Comparison of ENCODE assay signal across 3 cellular contexts in the genomic region with DNA sequence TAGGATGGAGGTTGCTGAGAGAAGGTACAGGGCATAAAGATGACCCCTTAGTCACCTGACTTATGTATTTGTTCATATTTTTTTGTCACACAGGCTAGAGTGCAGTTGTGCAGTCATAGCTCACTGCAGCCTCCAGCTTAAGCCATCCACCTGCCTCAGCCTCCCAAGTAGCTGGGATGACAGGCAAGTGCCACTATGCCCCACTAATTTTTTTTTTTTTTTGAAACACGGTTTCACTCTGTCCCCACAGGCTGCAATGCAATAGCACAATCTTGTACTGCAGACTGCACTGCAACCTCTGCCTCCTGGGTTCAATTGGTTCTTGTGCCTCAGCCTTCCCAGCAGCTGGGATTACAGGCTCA.
TF ChIP-seq lines count a peak whose summit lies in the region.

No MANE protein-coding gene starts in this region.

TF ChIP-seq in IMR-90, 13 proteins besides CTCF, POLR2A, EP300 and RAD21:
- TF ChIP-seq NFE2L2 (IDR thresholded peaks at IDR 0.05; ENCODE audit: low read depth, low read length) (no peak), MAZ (IDR thresholded peaks at IDR 0.05; ENCODE audit: borderline replicate concordance, low read depth, low read length) (no peak), BHLHE40 (IDR thresholded peaks at IDR 0.05; ENCODE audit: low read depth, low read length) (no peak), RFX5 (IDR thresholded peaks at IDR 0.05; ENCODE audit: low read depth, low read length) (no peak), MXI1 (IDR thresholded peaks at IDR 0.05; ENCODE audit: borderline replicate concordance, low read depth, low read length) (no peak), FOS (IDR thresholded peaks at IDR 0.05; ENCODE audit: low read depth, low read length) (no peak), SMC3 (IDR thresholded peaks at IDR 0.05; ENCODE audit: low read depth, low read length) (no peak), MAFK (IDR thresholded peaks at IDR 0.05; ENCODE audit: low read depth, low read length) (no peak), RCOR1 (IDR thresholded peaks at IDR 0.05; ENCODE audit: insufficient replicate concordance, low read length) (no peak), CEBPB (IDR thresholded peaks at IDR 0.05; ENCODE audit: low read depth, low read length) (no peak), CHD1 (IDR thresholded peaks at IDR 0.05; ENCODE audit: low read depth, low read length) (no peak)
- TF ChIP-seq, protein P1, sequence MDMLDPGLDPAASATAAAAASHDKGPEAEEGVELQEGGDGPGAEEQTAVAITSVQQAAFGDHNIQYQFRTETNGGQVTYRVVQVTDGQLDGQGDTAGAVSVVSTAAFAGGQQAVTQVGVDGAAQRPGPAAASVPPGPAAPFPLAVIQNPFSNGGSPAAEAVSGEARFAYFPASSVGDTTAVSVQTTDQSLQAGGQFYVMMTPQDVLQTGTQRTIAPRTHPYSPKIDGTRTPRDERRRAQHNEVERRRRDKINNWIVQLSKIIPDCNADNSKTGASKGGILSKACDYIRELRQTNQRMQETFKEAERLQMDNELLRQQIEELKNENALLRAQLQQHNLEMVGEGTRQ (IDR thresholded peaks at IDR 0.05; ENCODE audit: low read depth, low read length) = no peak
- TF ChIP-seq, protein P2, sequence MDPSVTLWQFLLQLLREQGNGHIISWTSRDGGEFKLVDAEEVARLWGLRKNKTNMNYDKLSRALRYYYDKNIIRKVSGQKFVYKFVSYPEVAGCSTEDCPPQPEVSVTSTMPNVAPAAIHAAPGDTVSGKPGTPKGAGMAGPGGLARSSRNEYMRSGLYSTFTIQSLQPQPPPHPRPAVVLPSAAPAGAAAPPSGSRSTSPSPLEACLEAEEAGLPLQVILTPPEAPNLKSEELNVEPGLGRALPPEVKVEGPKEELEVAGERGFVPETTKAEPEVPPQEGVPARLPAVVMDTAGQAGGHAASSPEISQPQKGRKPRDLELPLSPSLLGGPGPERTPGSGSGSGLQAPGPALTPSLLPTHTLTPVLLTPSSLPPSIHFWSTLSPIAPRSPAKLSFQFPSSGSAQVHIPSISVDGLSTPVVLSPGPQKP (IDR thresholded peaks at IDR 0.05; ENCODE audit: borderline replicate concordance, low read depth, low read length) = no peak

TF ChIP-seq in GM12878, 131 proteins besides CTCF, POLR2A, EP300 and RAD21 (continues in another document):
- TF ChIP-seq ATF7 (IDR thresholded peaks at IDR 0.05; ENCODE audit: low read depth) (no peak), ZNF24 (IDR thresholded peaks at IDR 0.05) (no peak), CREM (IDR thresholded peaks at IDR 0.05; ENCODE audit: low read depth) (no peak), TBL1XR1 (IDR thresholded peaks at IDR 0.05; ENCODE audit: low read depth, low read length) (no peak), IKZF2 (IDR thresholded peaks at IDR 0.05) (no peak), SREBF1 (IDR thresholded peaks at IDR 0.05; ENCODE audit: low read length) (no peak), RELA (IDR thresholded peaks at IDR 0.05; ENCODE audit: borderline replicate concordance, partially characterized antibody) (no peak), ZSCAN29 (IDR thresholded peaks at IDR 0.05) (no peak), RBBP5 (conservative IDR thresholded peaks at IDR 0.05) (no peak), POLR2AphosphoS5 (IDR thresholded peaks at IDR 0.05; ENCODE audit: low read length) (no peak), SIN3A (IDR thresholded peaks at IDR 0.05; ENCODE audit: low read depth, low read length) (no peak)
- TF ChIP-seq, protein P3, sequence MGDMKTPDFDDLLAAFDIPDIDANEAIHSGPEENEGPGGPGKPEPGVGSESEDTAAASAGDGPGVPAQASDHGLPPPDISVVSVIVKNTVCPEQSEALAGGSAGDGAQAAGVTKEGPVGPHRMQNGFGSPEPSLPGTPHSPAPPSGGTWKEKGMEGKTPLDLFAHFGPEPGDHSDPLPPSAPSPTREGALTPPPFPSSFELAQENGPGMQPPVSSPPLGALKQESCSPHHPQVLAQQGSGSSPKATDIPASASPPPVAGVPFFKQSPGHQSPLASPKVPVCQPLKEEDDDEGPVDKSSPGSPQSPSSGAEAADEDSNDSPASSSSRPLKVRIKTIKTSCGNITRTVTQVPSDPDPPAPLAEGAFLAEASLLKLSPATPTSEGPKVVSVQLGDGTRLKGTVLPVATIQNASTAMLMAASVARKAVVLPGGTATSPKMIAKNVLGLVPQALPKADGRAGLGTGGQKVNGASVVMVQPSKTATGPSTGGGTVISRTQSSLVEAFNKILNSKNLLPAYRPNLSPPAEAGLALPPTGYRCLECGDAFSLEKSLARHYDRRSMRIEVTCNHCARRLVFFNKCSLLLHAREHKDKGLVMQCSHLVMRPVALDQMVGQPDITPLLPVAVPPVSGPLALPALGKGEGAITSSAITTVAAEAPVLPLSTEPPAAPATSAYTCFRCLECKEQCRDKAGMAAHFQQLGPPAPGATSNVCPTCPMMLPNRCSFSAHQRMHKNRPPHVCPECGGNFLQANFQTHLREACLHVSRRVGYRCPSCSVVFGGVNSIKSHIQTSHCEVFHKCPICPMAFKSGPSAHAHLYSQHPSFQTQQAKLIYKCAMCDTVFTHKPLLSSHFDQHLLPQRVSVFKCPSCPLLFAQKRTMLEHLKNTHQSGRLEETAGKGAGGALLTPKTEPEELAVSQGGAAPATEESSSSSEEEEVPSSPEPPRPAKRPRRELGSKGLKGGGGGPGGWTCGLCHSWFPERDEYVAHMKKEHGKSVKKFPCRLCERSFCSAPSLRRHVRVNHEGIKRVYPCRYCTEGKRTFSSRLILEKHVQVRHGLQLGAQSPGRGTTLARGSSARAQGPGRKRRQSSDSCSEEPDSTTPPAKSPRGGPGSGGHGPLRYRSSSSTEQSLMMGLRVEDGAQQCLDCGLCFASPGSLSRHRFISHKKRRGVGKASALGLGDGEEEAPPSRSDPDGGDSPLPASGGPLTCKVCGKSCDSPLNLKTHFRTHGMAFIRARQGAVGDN (IDR thresholded peaks at IDR 0.05) = no peak
- TF ChIP-seq, protein P4, sequence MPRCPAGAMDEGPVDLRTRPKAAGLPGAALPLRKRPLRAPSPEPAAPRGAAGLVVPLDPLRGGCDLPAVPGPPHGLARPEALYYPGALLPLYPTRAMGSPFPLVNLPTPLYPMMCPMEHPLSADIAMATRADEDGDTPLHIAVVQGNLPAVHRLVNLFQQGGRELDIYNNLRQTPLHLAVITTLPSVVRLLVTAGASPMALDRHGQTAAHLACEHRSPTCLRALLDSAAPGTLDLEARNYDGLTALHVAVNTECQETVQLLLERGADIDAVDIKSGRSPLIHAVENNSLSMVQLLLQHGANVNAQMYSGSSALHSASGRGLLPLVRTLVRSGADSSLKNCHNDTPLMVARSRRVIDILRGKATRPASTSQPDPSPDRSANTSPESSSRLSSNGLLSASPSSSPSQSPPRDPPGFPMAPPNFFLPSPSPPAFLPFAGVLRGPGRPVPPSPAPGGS (IDR thresholded peaks at IDR 0.05; ENCODE audit: borderline replicate concordance, insufficient read depth, low read depth, low read length, poor library complexity, severe bottlenecking) = no peak
- TF ChIP-seq, protein P5, sequence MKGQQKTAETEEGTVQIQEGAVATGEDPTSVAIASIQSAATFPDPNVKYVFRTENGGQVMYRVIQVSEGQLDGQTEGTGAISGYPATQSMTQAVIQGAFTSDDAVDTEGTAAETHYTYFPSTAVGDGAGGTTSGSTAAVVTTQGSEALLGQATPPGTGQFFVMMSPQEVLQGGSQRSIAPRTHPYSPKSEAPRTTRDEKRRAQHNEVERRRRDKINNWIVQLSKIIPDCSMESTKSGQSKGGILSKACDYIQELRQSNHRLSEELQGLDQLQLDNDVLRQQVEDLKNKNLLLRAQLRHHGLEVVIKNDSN (IDR thresholded peaks at IDR 0.05; ENCODE audit: borderline replicate concordance, extremely low read length, insufficient read depth, low read depth, low read length) = no peak

TF ChIP-seq in GM12891, 5 proteins besides CTCF, POLR2A, EP300 and RAD21:
- TF ChIP-seq TAF1 (IDR thresholded peaks at IDR 0.05; ENCODE audit: low read depth, low read length) (no peak), POU2F2 (IDR thresholded peaks at IDR 0.05; ENCODE audit: low read depth, low read length) (no peak), SPI1 (IDR thresholded peaks at IDR 0.05; ENCODE audit: low read depth, low read length) (no peak)
